9 cellular contexts compared by ENCODE assay signal in the genomic region with DNA sequence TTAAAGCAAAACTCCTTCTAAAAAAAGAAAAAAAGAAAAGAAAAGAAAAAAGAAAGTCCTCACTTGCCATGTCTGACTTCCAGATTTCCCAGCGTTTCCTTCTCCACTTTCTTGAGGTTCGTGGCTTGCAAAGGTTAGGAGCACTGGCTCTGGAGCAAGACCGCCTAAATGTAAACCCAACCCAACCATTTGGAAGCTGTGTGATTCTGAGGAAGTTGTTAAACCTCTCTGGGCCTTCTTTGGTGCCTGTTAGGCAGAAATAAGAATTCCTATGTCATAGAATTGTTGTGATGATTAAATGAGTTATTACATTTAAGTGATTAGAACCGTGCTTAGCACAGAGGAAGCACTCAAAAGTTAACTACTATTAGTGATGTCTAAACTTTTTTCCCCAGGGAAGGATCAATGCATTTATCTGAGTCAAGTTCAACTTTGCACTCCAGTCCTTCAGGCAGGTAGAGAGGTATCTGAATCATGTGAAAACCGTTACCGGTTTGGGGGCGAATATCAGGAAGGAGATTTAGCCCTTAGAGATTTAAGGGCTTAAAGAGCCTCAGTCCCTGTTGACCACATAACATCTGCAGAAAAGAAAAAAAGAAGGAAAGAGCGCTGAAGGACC.
DNase-seq lines count a peak whose midpoint lies in the region; ATAC-seq, FAIRE-seq and TF ChIP-seq lines count a peak whose summit lies in the region.
"Had no signal": no experiment of that assay in that cellular context is flagged by ENCODE, and none has a peak within 500 bp of the region (broad histone marks: within the 10 kb centered on the region; RNA-seq: fewer than 3 reads in every experiment).

No MANE protein-coding gene starts in this region.

- no peak overlapping the region for H3K27ac Mint-ChIP-seq in activated naive CD4-positive, alpha-beta T cell treated with anti-CD3 and anti-CD28 coated beads, Interleukin-2, amount 10 ng/mL, durations not matched to agents 7 days and 5 days

- TF ChIP-seq CTCF in RWPE1 (conservative IDR thresholded peaks at IDR 0.05; ENCODE audit: low read depth) (no peak), HepG2 (CRISPR knock-in tag; IDR thresholded peaks at IDR 0.05) (no peak), tibial nerve (IDR thresholded peaks at IDR 0.05) (no peak)

- H3K27ac ChIP-seq in RWPE1 (peak overlapping the region; percentile 67), HepG2 (ENCODE audit: extremely low read length, insufficient read depth, low read length) (peak overlapping the region; percentile 73), tibial nerve (peak overlapping the region in 3 of 4 donors; percentile 2 to 62 (median 60))

- H3K4me1 ChIP-seq in HepG2 (ENCODE audit: insufficient read depth, low read length) (peaks cover 58% of the 10 kb centered on the region), tibial nerve (peaks cover 0 to 14% (median 6%) of the 10 kb centered on the region in 4 donors)

- peak overlapping the region; percentile 51 for H3K4me3 Mint-ChIP-seq in activated naive CD4-positive, alpha-beta T cell treated with anti-CD3 and anti-CD28 coated beads, Interleukin-2, amount 10 ng/mL, durations not matched to agents 7 days and 5 days

- no peaks in the 10 kb centered on the region for H3K79me2 ChIP-seq in HepG2 (ENCODE audit: insufficient read depth, low read length)

- peak; percentile 66 for ATAC-seq in HepG2

- no peak for DNase-seq in activated naive CD4-positive, alpha-beta T cell treated with anti-CD3 and anti-CD28 coated beads, Interleukin-2, amount 10 ng/mL, durations not matched to agents 7 days and 5 days
- no peak for DNase-seq in activated naive CD4-positive, alpha-beta T cell (lab: John Stamatoyannopoulos, UW)
- DNase-seq in RWPE1 (ENCODE audit: low spot score) (no peak), HepG2 (ENCODE audit: low spot score) (no peak), tibial nerve (ENCODE audit: low spot score in 2 of 2) (no peak), mesenteric fat pad (ENCODE audit: low spot score) (no peak), DMS 273 treated with DMSO at 0.1 percent for 48 hours (lab: John Stamatoyannopoulos, UW) (no peak), NCI-H2196 treated with DMSO at 0.1 percent for 48 hours (lab: John Stamatoyannopoulos, UW; ENCODE audit: unreplicated experiment) (no peak)
- DNase-seq: SIG-M5 had no signal

- H4K20me1 ChIP-seq in HepG2 (ENCODE audit: insufficient read depth, low read length) = no peaks in the 10 kb centered on the region

- 33% methylated on average over 8 of the region's 8 CpGs for WGBS in HepG2 (ENCODE audit: low lambda C conversion rate)
- 66 to 68% methylated on average over 8 of the region's 8 CpGs for WGBS in tibial nerve, 2 donors

- POLR2A ChIA-PET in RWPE1 (lab: Yijun Ruan, JAX; ENCODE audit: low non-redundant PET) = no interaction called here
- POLR2A ChIA-PET in HepG2 (lab: Yijun Ruan, JAX) = interaction anchor here (1.0 to 3.3 kb wide), 10 partner anchors 13 to 81 kb away, joined by 4 to 35 read pairs (median 10); partner anchors contain the start of gene HES1

- H3K27me3 Mint-ChIP-seq in activated naive CD4-positive, alpha-beta T cell treated with anti-CD3 and anti-CD28 coated beads, Interleukin-2, amount 10 ng/mL, durations not matched to agents 7 days and 5 days = peaks cover 37% of the 10 kb centered on the region

- intact Hi-C loops in HepG2 (cut with micrococcal nuclease; ENCODE audit: unreplicated experiment) = no loop called here

- TSS peak; percentile 94 for BruUV-seq in HepG2 (replicated peaks; lab: Mats Ljungman, UMichigan)

- peak overlapping the region; percentile 43 to 56 (median 47) for H3K4me3 ChIP-seq in HepG2 (replicated peaks in 1 of 3; ENCODE audit: insufficient read depth in 1 of 3, low read depth in 2 of 3, low read length in 3 of 3)
- peak overlapping the region in 3 of 4 donors; percentile 26 to 50 (median 29) for H3K4me3 ChIP-seq in tibial nerve

- no peaks in the 10 kb centered on the region for H3K36me3 Mint-ChIP-seq in activated naive CD4-positive, alpha-beta T cell treated with anti-CD3 and anti-CD28 coated beads, Interleukin-2, amount 10 ng/mL, durations not matched to agents 7 days and 5 days

- H3K9ac ChIP-seq in HepG2 (ENCODE audit: insufficient read depth, low read depth, low read length) = peak overlapping the region; percentile 65

- TF ChIP-seq POLR2A in HepG2 (IDR thresholded peaks at IDR 0.05; ENCODE audit: insufficient read depth in 1 of 2, low read depth in 2 of 2, low read length in 2 of 2) (0 out of 4 replicates have a peak, but pooled peaks of 1 of the 2 experiments have one; percentile 6), tibial nerve (IDR thresholded peaks at IDR 0.05) (no peak)

- TF ChIP-seq EP300 in HepG2 (IDR thresholded peaks at IDR 0.05; ENCODE audit: low read depth in 2 of 2, low read length in 2 of 2) = no peak
- no peak for TF ChIP-seq EP300 in HepG2 (CRISPR knock-in tag; IDR thresholded peaks at IDR 0.05; ENCODE audit: borderline replicate concordance)
- no peak for TF ChIP-seq EP300 in tibial nerve (IDR thresholded peaks at IDR 0.05)

- in situ Hi-C loops in HepG2 (cut with HindIII; ENCODE audit: extremely low pct_ligation_motif_present, low pct_unique_long_range_greater_than_20kb) = no loop called here

- no peak for TF ChIP-seq RAD21 in HepG2 (CRISPR knock-in tag; IDR thresholded peaks at IDR 0.05)

- H3K9me3 ChIP-seq in HepG2 (ENCODE audit: low read length) = no peaks in the 10 kb centered on the region
- H3K9me3 ChIP-seq in tibial nerve = no peaks in the 10 kb centered on the region

- peak overlapping the region; percentile 86 for H3K4me2 ChIP-seq in HepG2 (ENCODE audit: low read depth, low read length)

- peaks cover 15% of the 10 kb centered on the region for H3K4me1 Mint-ChIP-seq in activated naive CD4-positive, alpha-beta T cell treated with anti-CD3 and anti-CD28 coated beads, Interleukin-2, amount 10 ng/mL, durations not matched to agents 7 days and 5 days

- H3K27me3 ChIP-seq in HepG2 (ENCODE audit: control insufficient read depth in 1 of 2, insufficient read depth in 2 of 2, low read length in 2 of 2) = no peaks in the 10 kb centered on the region
- no peaks in the 10 kb centered on the region for H3K27me3 ChIP-seq in tibial nerve

- CTCF ChIA-PET in activated naive CD4-positive, alpha-beta T cell treated with anti-CD3 and anti-CD28 coated beads, Interleukin-2, amount 10 ng/mL, durations not matched to agents 7 days and 5 days (lab: Charles Lee) = no interaction called here
- CTCF ChIA-PET in RWPE1 (lab: Yijun Ruan, JAX) = no interaction called here
- CTCF ChIA-PET in HepG2 (lab: Yijun Ruan, JAX; ENCODE audit: low intra/inter-chr PET ratio, low total read pairs) = no interaction called here

- H3K9me3 Mint-ChIP-seq in activated naive CD4-positive, alpha-beta T cell treated with anti-CD3 and anti-CD28 coated beads, Interleukin-2, amount 10 ng/mL, durations not matched to agents 7 days and 5 days = peaks cover 4% of the 10 kb centered on the region

- no peak for FAIRE-seq in HepG2 (lab: Jason Lieb, UNC)

- no peak overlapping the region for H2AFZ ChIP-seq in HepG2 (ENCODE audit: low read length)

- H3K36me3 ChIP-seq in HepG2 (replicated peaks in 1 of 2; ENCODE audit: control insufficient read depth in 1 of 2, insufficient read depth in 2 of 2, low read length in 2 of 2) (no peaks in the 10 kb centered on the region), tibial nerve (no peaks in the 10 kb centered on the region)

TF ChIP-seq in HepG2, 621 proteins besides CTCF, POLR2A, EP300 and RAD21 (continues in another document):
- 0 out of 2 replicates have a peak, but pooled peaks have one; percentile 40 for TF ChIP-seq ZNF784 (CRISPR knock-in tag; IDR thresholded peaks at IDR 0.05; ENCODE audit: borderline replicate concordance)
- no peak for TF ChIP-seq AHR (CRISPR knock-in tag; IDR thresholded peaks at IDR 0.05)
- TF ChIP-seq IRF1 (CRISPR knock-in tag; IDR thresholded peaks at IDR 0.05; ENCODE audit: low read depth) = no peak
- TF ChIP-seq JDP2 (CRISPR knock-in tag; IDR thresholded peaks at IDR 0.05; ENCODE audit: borderline replicate concordance) = no peak
- no peak for TF ChIP-seq PAF1 (CRISPR knock-in tag; IDR thresholded peaks at IDR 0.05)
- no peak for TF ChIP-seq ZNF570 (CRISPR knock-in tag; IDR thresholded peaks at IDR 0.05; ENCODE audit: borderline replicate concordance)
- TF ChIP-seq HNF4A (CRISPR knock-in tag; IDR thresholded peaks at IDR 0.05) = 0 out of 2 replicates have a peak, but pooled peaks have one; percentile 8
- TF ChIP-seq ZMYM3 (CRISPR knock-in tag; IDR thresholded peaks at IDR 0.05) = peak; percentile 84
- no peak for TF ChIP-seq RAD51 (IDR thresholded peaks at IDR 0.05; ENCODE audit: borderline replicate concordance)
- TF ChIP-seq MED13 (CRISPR knock-in tag; IDR thresholded peaks at IDR 0.05) = 0 out of 2 replicates have a peak, but pooled peaks have one; percentile 8
- TF ChIP-seq ZNF496 (CRISPR knock-in tag; IDR thresholded peaks at IDR 0.05; ENCODE audit: insufficient replicate concordance) = no peak
- TF ChIP-seq ISX (CRISPR knock-in tag; conservative IDR thresholded peaks at IDR 0.05) = no peak
- no peak for TF ChIP-seq SNAPC2 (CRISPR knock-in tag; IDR thresholded peaks at IDR 0.05)
- TF ChIP-seq ZNF205 (CRISPR knock-in tag; IDR thresholded peaks at IDR 0.05) = peak; percentile 99
- no peak for TF ChIP-seq SOX6 (IDR thresholded peaks at IDR 0.05)
- TF ChIP-seq SOX6 (CRISPR knock-in tag; IDR thresholded peaks at IDR 0.05) = 0 out of 2 replicates have a peak, but pooled peaks have one; percentile 11
- TF ChIP-seq HMGA1 (CRISPR knock-in tag; conservative IDR thresholded peaks at IDR 0.05) = no peak
- TF ChIP-seq CHCHD3 (CRISPR knock-in tag; IDR thresholded peaks at IDR 0.05) = no peak
- TF ChIP-seq PPARG (CRISPR knock-in tag; conservative IDR thresholded peaks at IDR 0.05) = no peak
- TF ChIP-seq SIX4 (CRISPR knock-in tag; IDR thresholded peaks at IDR 0.05) = no peak
- TF ChIP-seq ZNF7 (CRISPR knock-in tag; IDR thresholded peaks at IDR 0.05) = no peak
